8 cellular contexts compared by ENCODE assay signal in genomic region chr16:69340095-69340644, GRCh38. TPM values are rescaled to one million over a fixed set of nuclear protein-coding genes. Genes with fewer than 3 reads are reported as not detected.
DNase-seq lines count a peak whose midpoint lies in the region; ATAC-seq, FAIRE-seq and TF ChIP-seq lines count a peak whose summit lies in the region.

No MANE protein-coding gene starts in this region.

- TF ChIP-seq POLR2A in HepG2 (IDR thresholded peaks at IDR 0.05; ENCODE audit: insufficient read depth in 1 of 2, low read depth in 2 of 2, low read length in 2 of 2) = no peak

- H3K79me2 ChIP-seq in HepG2 (ENCODE audit: insufficient read depth, low read length) = peaks cover 46% of the 10 kb centered on the region

- CTCF ChIA-PET in HEK293 (lab: Yijun Ruan, JAX) = interaction anchor here (0.5 to 1.4 kb wide), 9 partner anchors 10 to 579 kb away, joined by 3 to 4 read pairs (median 3); no protein-coding TSS in a partner anchor
- CTCF ChIA-PET in HepG2 (lab: Yijun Ruan, JAX; ENCODE audit: low intra/inter-chr PET ratio, low total read pairs) = interaction anchor here (0.8 to 1.6 kb wide), 3 partner anchors 10 to 28 kb away, joined by 3 to 10 read pairs (median 4); partner anchors contain the start of genes PDF and VPS4A

- H3K4me2 ChIP-seq in HepG2 (ENCODE audit: low read depth, low read length) = peak overlapping the region; percentile 98

- H4K20me1 ChIP-seq in HepG2 (ENCODE audit: insufficient read depth, low read length) = no peaks in the 10 kb centered on the region

- H3K27ac ChIP-seq in 22Rv1 = peak overlapping the region; percentile 88
- H3K27ac ChIP-seq in HEK293 (ENCODE audit: extremely low read depth, low read depth, low read length) = peak overlapping the region; percentile 71
- peak overlapping the region; percentile 56 for H3K27ac ChIP-seq in adipose tissue (ENCODE audit: low read depth, low read length)
- peak overlapping the region; percentile 86 for H3K27ac ChIP-seq in HepG2 (ENCODE audit: extremely low read length, insufficient read depth, low read length)
- H3K27ac ChIP-seq in temporal lobe (ENCODE audit: low read depth, low read length) = peak overlapping the region; percentile 73

- peak; percentile 45 for ATAC-seq in HepG2

- DNase-seq in HepG2 (ENCODE audit: low spot score) (no peak), hepatic stellate cell (ENCODE audit: low spot score) (no peak), NCI-H526 (lab: John Stamatoyannopoulos, UW) (no peak), DMS114 treated with DMSO at 0.1 percent for 48 hours (lab: John Stamatoyannopoulos, UW; ENCODE audit: unreplicated experiment) (no peak)

- TF ChIP-seq CTCF in 22Rv1 (IDR thresholded peaks at IDR 0.05) = no peak
- no peak for TF ChIP-seq CTCF in HEK293 (tag by site-specific recombination; IDR thresholded peaks at IDR 0.05)
- no peak for TF ChIP-seq CTCF in HepG2 (CRISPR knock-in tag; IDR thresholded peaks at IDR 0.05)

- H3K4me3 ChIP-seq in HEK293 (ENCODE audit: low read depth, low read length) = peak overlapping the region; percentile 92
- H3K4me3 ChIP-seq in HepG2 (replicated peaks in 1 of 3; ENCODE audit: insufficient read depth in 1 of 3, low read depth in 2 of 3, low read length in 3 of 3) = peak overlapping the region; percentile 79 to 94 (median 86)

- POLR2A ChIA-PET in HEK293 (lab: Yijun Ruan, JAX) (interaction anchor here (0.7 to 5.2 kb wide), 4 partner anchors 8 to 13 kb away, joined by 3 to 27 read pairs (median 4); partner anchors contain the start of genes PDF and TMED6), HepG2 (lab: Yijun Ruan, JAX) (interaction anchor here (1.0 to 6.0 kb wide), 6 partner anchors 11 to 414 kb away, joined by 3 to 52 read pairs (median 4); partner anchors contain the start of genes NOB1, PDF, TMED6 and VPS4A)

- H3K9me3 ChIP-seq in HEK293 (ENCODE audit: control insufficient read depth, insufficient read depth, low read depth, low read length) = no peaks in the 10 kb centered on the region
- no peaks in the 10 kb centered on the region for H3K9me3 ChIP-seq in HepG2 (ENCODE audit: low read length)

- H3K36me3 ChIP-seq in HEK293 (ENCODE audit: control insufficient read depth in 2 of 2, insufficient read depth in 1 of 2, low read length in 2 of 2) (peaks cover 20 to 60% of the 10 kb centered on the region in 2 experiments; a peak in 2 of 3 replicates), HepG2 (replicated peaks in 1 of 2; ENCODE audit: control insufficient read depth in 1 of 2, insufficient read depth in 2 of 2, low read length in 2 of 2) (peaks cover 12 to 38% of the 10 kb centered on the region in 2 experiments)

- TSS peak; percentile 78 for BruUV-seq in HepG2 (replicated peaks; lab: Mats Ljungman, UMichigan)

- H3K9ac ChIP-seq in HepG2 (ENCODE audit: insufficient read depth, low read depth, low read length) = peak overlapping the region; percentile 91

- in situ Hi-C loops in HepG2 (cut with HindIII; ENCODE audit: extremely low pct_ligation_motif_present, low pct_unique_long_range_greater_than_20kb) = no loop called here

- no peak for FAIRE-seq in HepG2 (lab: Jason Lieb, UNC)

- TF ChIP-seq RAD21 in HepG2 (CRISPR knock-in tag; IDR thresholded peaks at IDR 0.05) = 0 out of 2 replicates have a peak, but pooled peaks have one; percentile 6

- H3K4me1 ChIP-seq in HEK293 (ENCODE audit: control insufficient read depth, insufficient read depth, low read length) (no peaks in the 10 kb centered on the region), HepG2 (ENCODE audit: insufficient read depth, low read length) (peaks cover 39% of the 10 kb centered on the region)

- intact Hi-C loops in HepG2 (cut with micrococcal nuclease; ENCODE audit: unreplicated experiment) = no loop called here

- 8 to 9% (median 9%) methylated on average over 16 of the region's 16 CpGs for WGBS in adipose tissue, 3 donors
- under 1% methylated on average over 13 of the region's 16 CpGs for WGBS in HepG2 (ENCODE audit: low lambda C conversion rate)

- TF ChIP-seq EP300 in HepG2 (IDR thresholded peaks at IDR 0.05; ENCODE audit: low read depth in 2 of 2, low read length in 2 of 2) (no peak), HepG2 (CRISPR knock-in tag; IDR thresholded peaks at IDR 0.05; ENCODE audit: borderline replicate concordance) (no peak)

- no peak overlapping the region for H2AFZ ChIP-seq in HepG2 (ENCODE audit: low read length)

- no peaks in the 10 kb centered on the region; a peak in 1 of 5 replicates for H3K27me3 ChIP-seq in HepG2 (ENCODE audit: control insufficient read depth in 1 of 2, insufficient read depth in 2 of 2, low read length in 2 of 2)

RNA-seq across cellular contexts. Expression of gene NIP7, which starts 0.6 kb away (rescaled TPM):
- 10 to 100 TPM in 2 of 3 donors, 1 to 10 TPM in 1; 6.1 to 28.2 (median 18.4) TPM for polyA plus RNA-seq in adipose tissue
- total RNA-seq in HepG2 (2016; rRNA removed; fragmentation: Illumina TruSeq; extraction: Trizol) = 114 and 144 TPM in 2 replicates
- total RNA-seq in HepG2 (2016; cell fraction: cytosol; rRNA removed; fragmentation: Illumina TruSeq; extraction: Trizol; ENCODE audit: low read depth) = 18.2 and 22.3 TPM in 2 replicates
- 111 and 158 TPM in 2 replicates for total RNA-seq in HepG2 (2016; cell fraction: insoluble cytoplasmic fraction; rRNA removed; fragmentation: Illumina TruSeq; extraction: Trizol)
- 44.6 and 49.9 TPM in 2 replicates for total RNA-seq in HepG2 (2016; cell fraction: membrane; rRNA removed; fragmentation: Illumina TruSeq; extraction: Trizol)
- total RNA-seq in HepG2 (2016; cell fraction: nucleus; rRNA removed; fragmentation: Illumina TruSeq; extraction: Trizol) = 41.5 and 45.6 TPM in 2 replicates
- polyA plus RNA-seq in HepG2 (2011; rRNA removed) = 14.0 and 15.3 TPM in 2 replicates
- 14.2 and 20.2 TPM in 2 replicates for polyA plus RNA-seq in HepG2 (2011; cell fraction: cytosol; rRNA removed)
- polyA plus RNA-seq in HepG2 (2011; cell fraction: nucleus; rRNA removed) = 6.7 and 10.3 TPM in 2 replicates
- 36.0 and 46.6 TPM in 2 replicates for polyA plus RNA-seq in HepG2 (2012)
- polyA plus RNA-seq in HepG2 (2016; cell fraction: cytosol; fragmentation: Illumina TruSeq; extraction: Trizol; ENCODE audit: low read depth) = 8.3 and 9.9 TPM in 2 replicates
- polyA plus RNA-seq in HepG2 (2016; cell fraction: insoluble cytoplasmic fraction; fragmentation: Illumina TruSeq; extraction: Trizol; ENCODE audit: low read depth) = 140 and 161 TPM in 2 replicates
- 25.6 and 25.8 TPM in 2 replicates for polyA plus RNA-seq in HepG2 (2016; cell fraction: membrane; fragmentation: Illumina TruSeq; extraction: Trizol; ENCODE audit: low read depth)
- 69.5 and 74.1 TPM in 2 replicates for polyA plus RNA-seq in HepG2 (2016; cell fraction: nucleus; fragmentation: Illumina TruSeq; extraction: Trizol; ENCODE audit: insufficient read depth, low read depth)
- polyA minus RNA-seq in HepG2 (2011; rRNA and poly(A)+ RNA removed; ENCODE audit: low replicate concordance) = 18.1 and 22.6 TPM in 2 replicates
- 14.7 and 15.0 TPM in 2 replicates for polyA minus RNA-seq in HepG2 (2011; cell fraction: cytosol; rRNA and poly(A)+ RNA removed)
- 21.9 and 26.0 TPM in 2 replicates for polyA minus RNA-seq in HepG2 (2011; cell fraction: nucleus; rRNA and poly(A)+ RNA removed)
- total RNA-seq in temporal lobe = 11.3 TPM

RNA-seq across cellular contexts. Expression of gene COG8, which starts 0.8 kb away (rescaled TPM):
- polyA plus RNA-seq in adipose tissue (10 to 100 TPM; 10.8 to 16.9 (median 16.2) TPM), HepG2 (2011; rRNA removed) (45.5 and 53.9 TPM in 2 replicates)
- total RNA-seq in HepG2 (2016; rRNA removed; fragmentation: Illumina TruSeq; extraction: Trizol) (52.1 and 55.3 TPM in 2 replicates), temporal lobe (32.9 TPM)
- total RNA-seq in HepG2 (2016; cell fraction: cytosol; rRNA removed; fragmentation: Illumina TruSeq; extraction: Trizol; ENCODE audit: low read depth) = 10.7 and 10.9 TPM in 2 replicates
- total RNA-seq in HepG2 (2016; cell fraction: insoluble cytoplasmic fraction; rRNA removed; fragmentation: Illumina TruSeq; extraction: Trizol) = 51.4 and 55.0 TPM in 2 replicates
- total RNA-seq in HepG2 (2016; cell fraction: membrane; rRNA removed; fragmentation: Illumina TruSeq; extraction: Trizol) = 19.3 and 21.7 TPM in 2 replicates
- total RNA-seq in HepG2 (2016; cell fraction: nucleus; rRNA removed; fragmentation: Illumina TruSeq; extraction: Trizol) = 36.9 and 39.9 TPM in 2 replicates
- 41.6 and 42.2 TPM in 2 replicates for polyA plus RNA-seq in HepG2 (2011; cell fraction: cytosol; rRNA removed)
- 54.2 and 55.8 TPM in 2 replicates for polyA plus RNA-seq in HepG2 (2011; cell fraction: nucleus; rRNA removed)
- 25.6 and 25.8 TPM in 2 replicates for polyA plus RNA-seq in HepG2 (2012)
- polyA plus RNA-seq in HepG2 (2016; cell fraction: cytosol; fragmentation: Illumina TruSeq; extraction: Trizol; ENCODE audit: low read depth) = 4.5 and 4.6 TPM in 2 replicates
- polyA plus RNA-seq in HepG2 (2016; cell fraction: insoluble cytoplasmic fraction; fragmentation: Illumina TruSeq; extraction: Trizol; ENCODE audit: low read depth) = 43.6 and 45.3 TPM in 2 replicates
- polyA plus RNA-seq in HepG2 (2016; cell fraction: membrane; fragmentation: Illumina TruSeq; extraction: Trizol; ENCODE audit: low read depth) = 8.1 and 10.3 TPM in 2 replicates
- 58.0 and 62.4 TPM in 2 replicates for polyA plus RNA-seq in HepG2 (2016; cell fraction: nucleus; fragmentation: Illumina TruSeq; extraction: Trizol; ENCODE audit: insufficient read depth, low read depth)
- 107 and 148 TPM in 2 replicates for polyA minus RNA-seq in HepG2 (2011; rRNA and poly(A)+ RNA removed; ENCODE audit: low replicate concordance)
- 58.2 and 58.3 TPM in 2 replicates for polyA minus RNA-seq in HepG2 (2011; cell fraction: cytosol; rRNA and poly(A)+ RNA removed)
- polyA minus RNA-seq in HepG2 (2011; cell fraction: nucleus; rRNA and poly(A)+ RNA removed) = 63.6 and 70.5 TPM in 2 replicates

RNA-seq across cellular contexts. Expression of gene PDF, which starts 9.8 kb away (rescaled TPM):
- polyA plus RNA-seq in adipose tissue (10 to 100 TPM in 1 of 3 donors, 1 to 10 TPM in 2; 4.9 to 14.8 (median 6.5) TPM), HepG2 (2011; rRNA removed) (12.4 and 15.5 TPM in 2 replicates)
- total RNA-seq in HepG2 (2016; rRNA removed; fragmentation: Illumina TruSeq; extraction: Trizol) (26.8 and 48.8 TPM in 2 replicates), temporal lobe (9.3 TPM)
- 18.2 and 24.6 TPM in 2 replicates for total RNA-seq in HepG2 (2016; cell fraction: cytosol; rRNA removed; fragmentation: Illumina TruSeq; extraction: Trizol; ENCODE audit: low read depth)
- 28.5 and 44.0 TPM in 2 replicates for total RNA-seq in HepG2 (2016; cell fraction: insoluble cytoplasmic fraction; rRNA removed; fragmentation: Illumina TruSeq; extraction: Trizol)
- total RNA-seq in HepG2 (2016; cell fraction: membrane; rRNA removed; fragmentation: Illumina TruSeq; extraction: Trizol) = 38.4 and 44.7 TPM in 2 replicates
- total RNA-seq in HepG2 (2016; cell fraction: nucleus; rRNA removed; fragmentation: Illumina TruSeq; extraction: Trizol) = 29.9 and 30.3 TPM in 2 replicates
- polyA plus RNA-seq in HepG2 (2011; cell fraction: cytosol; rRNA removed) = 22.8 and 23.1 TPM in 2 replicates
- 24.7 and 25.0 TPM in 2 replicates for polyA plus RNA-seq in HepG2 (2011; cell fraction: nucleus; rRNA removed)
- 6.4 and 8.7 TPM in 2 replicates for polyA plus RNA-seq in HepG2 (2012)
- 23.5 and 29.1 TPM in 2 replicates for polyA plus RNA-seq in HepG2 (2016; cell fraction: cytosol; fragmentation: Illumina TruSeq; extraction: Trizol; ENCODE audit: low read depth)
- polyA plus RNA-seq in HepG2 (2016; cell fraction: insoluble cytoplasmic fraction; fragmentation: Illumina TruSeq; extraction: Trizol; ENCODE audit: low read depth) = 23.7 and 27.1 TPM in 2 replicates
- 21.1 and 25.6 TPM in 2 replicates for polyA plus RNA-seq in HepG2 (2016; cell fraction: membrane; fragmentation: Illumina TruSeq; extraction: Trizol; ENCODE audit: low read depth)
- polyA plus RNA-seq in HepG2 (2016; cell fraction: nucleus; fragmentation: Illumina TruSeq; extraction: Trizol; ENCODE audit: insufficient read depth, low read depth) = 37.8 and 54.6 TPM in 2 replicates
- polyA minus RNA-seq in HepG2 (2011; rRNA and poly(A)+ RNA removed; ENCODE audit: low replicate concordance) = 4.4 and 16.0 TPM in 2 replicates
- polyA minus RNA-seq in HepG2 (2011; cell fraction: cytosol; rRNA and poly(A)+ RNA removed) = 15.6 and 19.5 TPM in 2 replicates
- polyA minus RNA-seq in HepG2 (2011; cell fraction: nucleus; rRNA and poly(A)+ RNA removed) = 6.3 and 19.4 TPM in 2 replicates

RNA-seq across cellular contexts. Expression of gene TMED6, which starts 11.4 kb away (rescaled TPM):
- polyA plus RNA-seq in adipose tissue (100 to 1,000 TPM in 1 of 3 donors, under 1 TPM in 1, not detected in 1; 0.76 to 104 TPM), HepG2 (2011; rRNA removed) (9.8 and 10.5 TPM in 2 replicates)
- total RNA-seq in HepG2 (2016; rRNA removed; fragmentation: Illumina TruSeq; extraction: Trizol) (6.4 and 14.4 TPM in 2 replicates), temporal lobe (not detected)
- total RNA-seq in HepG2 (2016; cell fraction: cytosol; rRNA removed; fragmentation: Illumina TruSeq; extraction: Trizol; ENCODE audit: low read depth) = 2.9 and 4.8 TPM in 2 replicates
- total RNA-seq in HepG2 (2016; cell fraction: insoluble cytoplasmic fraction; rRNA removed; fragmentation: Illumina TruSeq; extraction: Trizol) = 9.7 and 13.1 TPM in 2 replicates
- total RNA-seq in HepG2 (2016; cell fraction: membrane; rRNA removed; fragmentation: Illumina TruSeq; extraction: Trizol) = 4.0 and 4.4 TPM in 2 replicates
- total RNA-seq in HepG2 (2016; cell fraction: nucleus; rRNA removed; fragmentation: Illumina TruSeq; extraction: Trizol) = 9.6 and 11.2 TPM in 2 replicates
- 8.0 and 12.8 TPM in 2 replicates for polyA plus RNA-seq in HepG2 (2011; cell fraction: cytosol; rRNA removed)
- 3.0 and 4.5 TPM in 2 replicates for polyA plus RNA-seq in HepG2 (2011; cell fraction: nucleus; rRNA removed)
- 6.0 and 10.3 TPM in 2 replicates for polyA plus RNA-seq in HepG2 (2012)
- polyA plus RNA-seq in HepG2 (2016; cell fraction: cytosol; fragmentation: Illumina TruSeq; extraction: Trizol; ENCODE audit: low read depth) = 3.8 and 4.3 TPM in 2 replicates
- 7.5 and 10.5 TPM in 2 replicates for polyA plus RNA-seq in HepG2 (2016; cell fraction: insoluble cytoplasmic fraction; fragmentation: Illumina TruSeq; extraction: Trizol; ENCODE audit: low read depth)
- polyA plus RNA-seq in HepG2 (2016; cell fraction: membrane; fragmentation: Illumina TruSeq; extraction: Trizol; ENCODE audit: low read depth) = 3.5 and 4.2 TPM in 2 replicates
- 17.8 and 20.3 TPM in 2 replicates for polyA plus RNA-seq in HepG2 (2016; cell fraction: nucleus; fragmentation: Illumina TruSeq; extraction: Trizol; ENCODE audit: insufficient read depth, low read depth)
- 1.3 and 10.3 TPM in 2 replicates for polyA minus RNA-seq in HepG2 (2011; rRNA and poly(A)+ RNA removed; ENCODE audit: low replicate concordance)
- polyA minus RNA-seq in HepG2 (2011; cell fraction: cytosol; rRNA and poly(A)+ RNA removed) = 1.6 and 2.7 TPM in 2 replicates
- 6.2 and 6.7 TPM in 2 replicates for polyA minus RNA-seq in HepG2 (2011; cell fraction: nucleus; rRNA and poly(A)+ RNA removed)

RNA-seq across cellular contexts. Expression of gene VPS4A, which starts 29.0 kb away (rescaled TPM):
- polyA plus RNA-seq in adipose tissue (10 to 100 TPM; 27.0 to 42.6 (median 27.6) TPM), HepG2 (2011; rRNA removed) (13.2 and 15.7 TPM in 2 replicates)
- total RNA-seq in HepG2 (2016; rRNA removed; fragmentation: Illumina TruSeq; extraction: Trizol) (21.0 and 27.9 TPM in 2 replicates), temporal lobe (28.0 TPM)
- 22.9 and 26.6 TPM in 2 replicates for total RNA-seq in HepG2 (2016; cell fraction: cytosol; rRNA removed; fragmentation: Illumina TruSeq; extraction: Trizol; ENCODE audit: low read depth)
- total RNA-seq in HepG2 (2016; cell fraction: insoluble cytoplasmic fraction; rRNA removed; fragmentation: Illumina TruSeq; extraction: Trizol) = 20.6 and 26.3 TPM in 2 replicates
- 35.0 and 37.1 TPM in 2 replicates for total RNA-seq in HepG2 (2016; cell fraction: membrane; rRNA removed; fragmentation: Illumina TruSeq; extraction: Trizol)
- 20.1 and 24.2 TPM in 2 replicates for total RNA-seq in HepG2 (2016; cell fraction: nucleus; rRNA removed; fragmentation: Illumina TruSeq; extraction: Trizol)
- 13.5 TPM in 2 replicates for polyA plus RNA-seq in HepG2 (2011; cell fraction: cytosol; rRNA removed)
- polyA plus RNA-seq in HepG2 (2011; cell fraction: nucleus; rRNA removed) = 19.8 and 23.6 TPM in 2 replicates
- polyA plus RNA-seq in HepG2 (2012) = 35.1 and 39.0 TPM in 2 replicates
- polyA plus RNA-seq in HepG2 (2016; cell fraction: cytosol; fragmentation: Illumina TruSeq; extraction: Trizol; ENCODE audit: low read depth) = 17.7 and 22.9 TPM in 2 replicates
- 25.9 and 27.3 TPM in 2 replicates for polyA plus RNA-seq in HepG2 (2016; cell fraction: insoluble cytoplasmic fraction; fragmentation: Illumina TruSeq; extraction: Trizol; ENCODE audit: low read depth)
- 29.1 and 33.5 TPM in 2 replicates for polyA plus RNA-seq in HepG2 (2016; cell fraction: membrane; fragmentation: Illumina TruSeq; extraction: Trizol; ENCODE audit: low read depth)
- 40.5 and 45.1 TPM in 2 replicates for polyA plus RNA-seq in HepG2 (2016; cell fraction: nucleus; fragmentation: Illumina TruSeq; extraction: Trizol; ENCODE audit: insufficient read depth, low read depth)
- polyA minus RNA-seq in HepG2 (2011; rRNA and poly(A)+ RNA removed; ENCODE audit: low replicate concordance) = 26.2 and 31.9 TPM in 2 replicates
- 8.4 and 11.2 TPM in 2 replicates for polyA minus RNA-seq in HepG2 (2011; cell fraction: cytosol; rRNA and poly(A)+ RNA removed)
- 15.3 and 19.3 TPM in 2 replicates for polyA minus RNA-seq in HepG2 (2011; cell fraction: nucleus; rRNA and poly(A)+ RNA removed)
